Comparison of ENCODE assay signal across 19 cellular contexts in genomic region chr16:4790261-4790660, GRCh38. TPM values are rescaled to one million over a fixed set of nuclear protein-coding genes. Genes with fewer than 3 reads are reported as not detected.
DNase-seq lines count a peak whose midpoint lies in the region; ATAC-seq, FAIRE-seq and TF ChIP-seq lines count a peak whose summit lies in the region.
"Had no signal": no experiment of that assay in that cellular context is flagged by ENCODE, and none has a peak within 500 bp of the region (broad histone marks: within the 10 kb centered on the region; RNA-seq: fewer than 3 reads in every experiment).

No MANE protein-coding gene starts in this region.

- no peaks in the 10 kb centered on the region for H3K27me3 ChIP-seq in BLaER1 treated with 17β-estradiol and CSF1 and Interleukin-3, amounts not matched to agents 10 nM and 100 nM
- H3K27me3 ChIP-seq in K562 (ENCODE audit: control insufficient read depth in 2 of 2, insufficient read depth in 2 of 2, low read length in 2 of 2), result no peaks in the 10 kb centered on the region
- H3K27me3 ChIP-seq: BE2C had no signal

- WGBS in K562 (ENCODE audit: insufficient coverage, low coverage, missing lambda C conversion rate), result 57% methylated on average over 10 of the region's 10 CpGs

- H3K79me2 ChIP-seq in K562 (ENCODE audit: control insufficient read depth, insufficient read depth, low read length), result no peaks in the 10 kb centered on the region

- TF ChIP-seq POLR2A in K562 (conservative IDR thresholded peaks at IDR 0.05) (no peak), erythroblast (IDR thresholded peaks at IDR 0.05; ENCODE audit: low read length) (no peak)

- H2AFZ ChIP-seq in K562 (ENCODE audit: low read depth, low read length), result 0 out of 2 replicates have a peak overlapping the region, but pooled peaks have one; percentile 29
- H2AFZ ChIP-seq: GM23248 had no signal

- no peak overlapping the region; a peak in 2 of 22 replicates for H3K9ac ChIP-seq in BLaER1 treated with 17β-estradiol and CSF1 and Interleukin-3, amounts not matched to agents 10 nM and 100 nM
- peak overlapping the region in 1 of 2 experiments; percentile 6; a peak in 1 of 4 replicates for H3K9ac ChIP-seq in K562 (ENCODE audit: insufficient read depth in 1 of 2, low read depth in 2 of 2, low read length in 2 of 2)
- H3K9ac ChIP-seq: GM23248 had no signal

- no TSS peak for BruUV-seq in K562 (replicated peaks; lab: Mats Ljungman, UMichigan)

- POLR2A ChIA-PET in K562 (lab: Yijun Ruan, JAX), result interaction anchor here (0.7 kb wide), 1 partner anchor 374 kb away, joined by 3 read pairs; the partner anchor contains the start of gene CORO7

- no peak for TF ChIP-seq CTCF in K562 (IDR thresholded peaks at IDR 0.05 in 2 of 3, conservative IDR thresholded peaks at IDR 0.05 in 1 of 3; ENCODE audit: insufficient read depth in 2 of 3, low read depth in 1 of 3, low read length in 3 of 3)

- peak overlapping the region in 6 of 11 experiments; percentile 3 to 45 (median 38); a peak in 6 of 22 replicates for H3K27ac ChIP-seq in BLaER1 treated with 17β-estradiol and CSF1 and Interleukin-3, amounts not matched to agents 10 nM and 100 nM
- no peak overlapping the region for H3K27ac ChIP-seq in K562 (ENCODE audit: extremely low read depth, low read depth, low read length)
- H3K27ac ChIP-seq: GM23248 had no signal

- in situ Hi-C loops in K562 (cut with MboI), result no loop called here

- CTCF ChIA-PET in K562 (lab: Yijun Ruan, JAX; ENCODE audit: low intra/inter-chr PET ratio), result no interaction called here

- peak; percentile 29 for DNase-seq in NCI-H82 treated with DMSO at 0.1 percent for 48 hours (lab: John Stamatoyannopoulos, UW; ENCODE audit: unreplicated experiment)
- DNase-seq in K562 (ENCODE audit: extremely low read depth in 1 of 4, low spot score in 3 of 4), result no peak
- DNase-seq in erythroblast (lab: John Stamatoyannopoulos, UW), result no peak
- DNase-seq in RKO (ENCODE audit: low spot score), result no peak
- DNase-seq in SKM-1 treated with dmso at 0.1 percent for 144 hours (lab: John Stamatoyannopoulos, UW; ENCODE audit: unreplicated experiment), result no peak
- DNase-seq: BE2C; CD8-positive, alpha-beta memory T cell; DND-41; GDM1; GM23248; H7 had no signal

- peaks cover 9 to 52% (median 43%) of the 10 kb centered on the region in 10 experiments; a peak in 19 of 20 replicates for H3K4me1 ChIP-seq in BLaER1 treated with 17β-estradiol and CSF1 and Interleukin-3, amounts not matched to agents 10 nM and 100 nM
- peaks cover 19 to 35% of the 10 kb centered on the region in 2 experiments; a peak in 4 of 5 replicates for H3K4me1 ChIP-seq in K562 (replicated peaks in 1 of 2; ENCODE audit: control insufficient read depth in 2 of 2, insufficient read depth in 2 of 2, low read length in 2 of 2)

- FAIRE-seq in K562 (lab: Jason Lieb, UNC), result no peak
- FAIRE-seq: A204.1, GM12892 had no signal

- H3K36me3 ChIP-seq in BLaER1 treated with 17β-estradiol and CSF1 and Interleukin-3, amounts not matched to agents 10 nM and 100 nM, result no peaks in the 10 kb centered on the region
- no peaks in the 10 kb centered on the region for H3K36me3 ChIP-seq in K562 (ENCODE audit: control insufficient read depth, insufficient read depth, low read length)
- H3K36me3 ChIP-seq: BE2C had no signal

- H3K9me1 ChIP-seq in K562 (ENCODE audit: control insufficient read depth, insufficient read depth, low read length), result no peaks in the 10 kb centered on the region

- H3K9me3 ChIP-seq in BLaER1 treated with 17β-estradiol and CSF1 and Interleukin-3, amounts not matched to agents 10 nM and 100 nM (replicated peaks in 1 of 11), result no peaks in the 10 kb centered on the region
- no peaks in the 10 kb centered on the region for H3K9me3 ChIP-seq in K562 (replicated peaks; ENCODE audit: control insufficient read depth, insufficient read depth, low read depth, low read length)
- H3K9me3 ChIP-seq: BE2C, Caco-2 had no signal

- H4K20me1 ChIP-seq in BLaER1 treated with 17β-estradiol and CSF1 and Interleukin-3, amounts not matched to agents 10 nM and 100 nM, result 0 out of 22 replicates have a peak, but pooled peaks cover 0 to 1% (median 0%) of the 10 kb centered on the region in 11 experiments
- H4K20me1 ChIP-seq in K562 (replicated peaks; ENCODE audit: control insufficient read depth, insufficient read depth, low read length), result no peaks in the 10 kb centered on the region

- TF ChIP-seq EP300 in K562 (IDR thresholded peaks at IDR 0.05; ENCODE audit: low read length), result no peak

- TF ChIP-seq RAD21 in K562 (CRISPR knock-in tag; conservative IDR thresholded peaks at IDR 0.05 in 1 of 2, IDR thresholded peaks at IDR 0.05 in 1 of 2), result no peak

- intact Hi-C loops in K562 (cut with micrococcal nuclease), result no loop called here

- peak overlapping the region in 10 of 11 experiments; percentile 44 to 79 (median 68); a peak in 18 of 22 replicates for H3K4me2 ChIP-seq in BLaER1 treated with 17β-estradiol and CSF1 and Interleukin-3, amounts not matched to agents 10 nM and 100 nM
- H3K4me2 ChIP-seq in K562 (ENCODE audit: insufficient read depth, low read length), result no peak overlapping the region

- H3K4me3 ChIP-seq in BLaER1 treated with 17β-estradiol and CSF1 and Interleukin-3, amounts not matched to agents 10 nM and 100 nM, result no peak overlapping the region
- no peak overlapping the region for H3K4me3 ChIP-seq in K562
- H3K4me3 ChIP-seq: GM23248 had no signal

- ATAC-seq in K562 (no peak), GM18520 (IDR thresholded peaks at IDR 0.05; ENCODE audit: unreplicated experiment) (no peak)

RNA-seq across cellular contexts. Expression of gene SEPTIN12, which starts 2.1 kb away (rescaled TPM):
- total RNA-seq in K562 (2011; cell fraction: chromatin; rRNA removed; ENCODE audit: low replicate concordance), result not detected in 2 replicates
- not detected in 2 replicates for total RNA-seq in K562 (2011; cell fraction: nucleolus; rRNA removed)
- not detected in 2 replicates for total RNA-seq in K562 (2011; cell fraction: nucleoplasm; rRNA removed)
- total RNA-seq in K562 (2014; rRNA removed), result not detected in 2 replicates
- not detected in 2 replicates for total RNA-seq in K562 (2014; rRNA removed; fragmentation: Illumina TruSeq; extraction: Trizol)
- not detected in 2 replicates for total RNA-seq in K562 (2015; rRNA removed; fragmentation: Illumina TruSeq; extraction: Trizol)
- total RNA-seq in K562 (2021), result not detected in 2 replicates
- not detected in 2 replicates for polyA plus RNA-seq in K562 (2011; rRNA removed)
- polyA plus RNA-seq in K562 (2011; cell fraction: cytosol; rRNA removed), result not detected in 2 replicates
- 0.21 TPM in 1 of 2 replicates, not detected in the other for polyA plus RNA-seq in K562 (2011; cell fraction: nucleus; rRNA removed)
- polyA plus RNA-seq in K562 (2012), result not detected in 2 replicates
- not detected in 2 replicates for polyA plus RNA-seq in K562 (2014; fragmentation: Illumina TruSeq; extraction: Trizol)
- polyA plus RNA-seq in K562 (2014; fragmentation: Nextera tagmentation; extraction: Ambion mirVana), result not detected
- polyA plus RNA-seq in K562 (2014; rRNA removed), result not detected in 2 replicates
- polyA minus RNA-seq in K562 (2011; rRNA and poly(A)+ RNA removed), result not detected in 2 replicates
- polyA minus RNA-seq in K562 (2011; cell fraction: cytosol; rRNA and poly(A)+ RNA removed), result not detected in 2 replicates
- not detected in 2 replicates for polyA minus RNA-seq in K562 (2011; cell fraction: nucleus; rRNA and poly(A)+ RNA removed)
- total RNA-seq: Caco-2; CD8-positive, alpha-beta memory T cell; GM23248; H7; HT-29 had no signal
- polyA plus RNA-seq: AG04450; CD8-positive, alpha-beta memory T cell; GM23248; IgD-negative memory B cell had no signal

RNA-seq across cellular contexts. Expression of gene SMIM22, which starts 4.9 kb away (rescaled TPM):
- total RNA-seq in K562 (2011; cell fraction: chromatin; rRNA removed; ENCODE audit: low replicate concordance), result not detected in 2 replicates
- total RNA-seq in K562 (2011; cell fraction: nucleolus; rRNA removed), result not detected in 2 replicates
- not detected in 2 replicates for total RNA-seq in K562 (2011; cell fraction: nucleoplasm; rRNA removed)
- total RNA-seq in K562 (2014; rRNA removed) (not detected in 2 replicates), K562 (2014; rRNA removed; fragmentation: Illumina TruSeq; extraction: Trizol) (not detected in 2 replicates), K562 (2015; rRNA removed; fragmentation: Illumina TruSeq; extraction: Trizol) (not detected in 2 replicates), K562 (2021) (not detected in 2 replicates)
- polyA plus RNA-seq in K562 (2011; rRNA removed) (not detected in 2 replicates), K562 (2014; fragmentation: Illumina TruSeq; extraction: Trizol) (not detected in 2 replicates), K562 (2014; fragmentation: Nextera tagmentation; extraction: Ambion mirVana) (not detected), K562 (2014; rRNA removed) (not detected in 2 replicates)
- polyA plus RNA-seq in K562 (2011; cell fraction: cytosol; rRNA removed), result 0.97 TPM in 1 of 2 replicates, not detected in the other
- not detected in 2 replicates for polyA plus RNA-seq in K562 (2011; cell fraction: nucleus; rRNA removed)
- 0.42 TPM in 1 of 2 replicates, not detected in the other for polyA plus RNA-seq in K562 (2012)
- not detected in 2 replicates for polyA minus RNA-seq in K562 (2011; rRNA and poly(A)+ RNA removed)
- polyA minus RNA-seq in K562 (2011; cell fraction: cytosol; rRNA and poly(A)+ RNA removed), result not detected in 2 replicates
- polyA minus RNA-seq in K562 (2011; cell fraction: nucleus; rRNA and poly(A)+ RNA removed), result not detected in 2 replicates
- total RNA-seq: Caco-2; CD8-positive, alpha-beta memory T cell; GM23248; H7 had no signal
- polyA plus RNA-seq: AG04450; CD8-positive, alpha-beta memory T cell; GM23248; IgD-negative memory B cell had no signal

RNA-seq across cellular contexts. Expression of gene ROGDI, which starts 12.2 kb away (rescaled TPM):
- 11.5 and 33.7 TPM in 2 replicates for total RNA-seq in K562 (2011; cell fraction: chromatin; rRNA removed; ENCODE audit: low replicate concordance)
- 25.3 and 25.8 TPM in 2 replicates for total RNA-seq in K562 (2011; cell fraction: nucleolus; rRNA removed)
- 16.5 and 22.7 TPM in 2 replicates for total RNA-seq in K562 (2011; cell fraction: nucleoplasm; rRNA removed)
- total RNA-seq in K562 (2014; rRNA removed) (22.2 and 25.3 TPM in 2 replicates), K562 (2014; rRNA removed; fragmentation: Illumina TruSeq; extraction: Trizol) (4.9 and 8.2 TPM in 2 replicates), K562 (2015; rRNA removed; fragmentation: Illumina TruSeq; extraction: Trizol) (16.8 and 18.3 TPM in 2 replicates), K562 (2021) (24.4 and 28.4 TPM in 2 replicates)
- polyA plus RNA-seq in K562 (2011; rRNA removed) (13.1 and 19.3 TPM in 2 replicates), K562 (2014; fragmentation: Illumina TruSeq; extraction: Trizol) (16.5 and 24.8 TPM in 2 replicates), K562 (2014; fragmentation: Nextera tagmentation; extraction: Ambion mirVana) (1 to 10 TPM in 1 of 2 experiments, under 1 TPM in 1; 0.97 to 1.1 TPM), K562 (2014; rRNA removed) (36.1 and 37.3 TPM in 2 replicates)
- polyA plus RNA-seq in K562 (2011; cell fraction: cytosol; rRNA removed), result 26.0 and 56.4 TPM in 2 replicates
- polyA plus RNA-seq in K562 (2011; cell fraction: nucleus; rRNA removed), result 80.7 and 101 TPM in 2 replicates
- polyA plus RNA-seq in K562 (2012), result 24.8 and 32.1 TPM in 2 replicates
- polyA minus RNA-seq in K562 (2011; rRNA and poly(A)+ RNA removed), result 2.8 and 5.1 TPM in 2 replicates
- 6.8 and 9.5 TPM in 2 replicates for polyA minus RNA-seq in K562 (2011; cell fraction: cytosol; rRNA and poly(A)+ RNA removed)
- polyA minus RNA-seq in K562 (2011; cell fraction: nucleus; rRNA and poly(A)+ RNA removed), result 8.1 and 10.2 TPM in 2 replicates

RNA-seq across cellular contexts. Expression of gene ZNF500, which starts 23.3 kb away (rescaled TPM):
- 16.3 and 42.5 TPM in 2 replicates for total RNA-seq in K562 (2011; cell fraction: chromatin; rRNA removed; ENCODE audit: low replicate concordance)
- 25.9 and 29.5 TPM in 2 replicates for total RNA-seq in K562 (2011; cell fraction: nucleolus; rRNA removed)
- 22.4 and 27.7 TPM in 2 replicates for total RNA-seq in K562 (2011; cell fraction: nucleoplasm; rRNA removed)
- total RNA-seq in K562 (2014; rRNA removed), result 8.5 and 8.9 TPM in 2 replicates
- 3.5 and 3.8 TPM in 2 replicates for total RNA-seq in K562 (2014; rRNA removed; fragmentation: Illumina TruSeq; extraction: Trizol)
- 5.3 and 8.0 TPM in 2 replicates for total RNA-seq in K562 (2015; rRNA removed; fragmentation: Illumina TruSeq; extraction: Trizol)
- 16.4 and 20.8 TPM in 2 replicates for total RNA-seq in K562 (2021)
- polyA plus RNA-seq in K562 (2011; rRNA removed), result 4.5 and 7.4 TPM in 2 replicates
- 7.7 and 11.0 TPM in 2 replicates for polyA plus RNA-seq in K562 (2011; cell fraction: cytosol; rRNA removed)
- 12.9 and 18.2 TPM in 2 replicates for polyA plus RNA-seq in K562 (2011; cell fraction: nucleus; rRNA removed)
- polyA plus RNA-seq in K562 (2012), result 5.2 and 7.5 TPM in 2 replicates
- 5.3 and 8.5 TPM in 2 replicates for polyA plus RNA-seq in K562 (2014; fragmentation: Illumina TruSeq; extraction: Trizol)
- under 1 TPM; 0.80 to 0.84 TPM for polyA plus RNA-seq in K562 (2014; fragmentation: Nextera tagmentation; extraction: Ambion mirVana)
- 7.0 and 12.1 TPM in 2 replicates for polyA plus RNA-seq in K562 (2014; rRNA removed)
- polyA minus RNA-seq in K562 (2011; rRNA and poly(A)+ RNA removed), result 4.9 and 5.7 TPM in 2 replicates
- polyA minus RNA-seq in K562 (2011; cell fraction: cytosol; rRNA and poly(A)+ RNA removed), result 4.1 and 7.2 TPM in 2 replicates
- polyA minus RNA-seq in K562 (2011; cell fraction: nucleus; rRNA and poly(A)+ RNA removed), result 5.7 and 7.8 TPM in 2 replicates

RNA-seq across cellular contexts. Expression of gene DNAAF8, which starts 55.9 kb away (rescaled TPM):
- total RNA-seq in K562 (2011; cell fraction: chromatin; rRNA removed; ENCODE audit: low replicate concordance), result 0.19 TPM in 1 of 2 replicates, not detected in the other
- 0.33 and 0.39 TPM in 2 replicates for total RNA-seq in K562 (2011; cell fraction: nucleolus; rRNA removed)
- 0.15 TPM in 2 replicates for total RNA-seq in K562 (2011; cell fraction: nucleoplasm; rRNA removed)
- total RNA-seq in K562 (2014; rRNA removed) (not detected in 2 replicates), K562 (2014; rRNA removed; fragmentation: Illumina TruSeq; extraction: Trizol) (not detected in 2 replicates), K562 (2015; rRNA removed; fragmentation: Illumina TruSeq; extraction: Trizol) (not detected in 2 replicates), K562 (2021) (not detected in 2 replicates)
- polyA plus RNA-seq in K562 (2011; rRNA removed) (0.04 and 0.11 TPM in 2 replicates), K562 (2014; fragmentation: Illumina TruSeq; extraction: Trizol) (0.10 TPM in 1 of 2 replicates, not detected in the other), K562 (2014; fragmentation: Nextera tagmentation; extraction: Ambion mirVana) (not detected), K562 (2014; rRNA removed) (0.12 TPM in 1 of 2 replicates, not detected in the other)
- polyA plus RNA-seq in K562 (2011; cell fraction: cytosol; rRNA removed), result 0.07 and 0.10 TPM in 2 replicates
- polyA plus RNA-seq in K562 (2011; cell fraction: nucleus; rRNA removed), result 0.07 and 0.40 TPM in 2 replicates
- 0.16 and 0.26 TPM in 2 replicates for polyA plus RNA-seq in K562 (2012)
- polyA minus RNA-seq in K562 (2011; rRNA and poly(A)+ RNA removed), result not detected in 2 replicates
- not detected in 2 replicates for polyA minus RNA-seq in K562 (2011; cell fraction: cytosol; rRNA and poly(A)+ RNA removed)
- 0.33 TPM in 1 of 2 replicates, not detected in the other for polyA minus RNA-seq in K562 (2011; cell fraction: nucleus; rRNA and poly(A)+ RNA removed)
